ENCODE assay signal across 1 cellular context in the genomic region with DNA sequence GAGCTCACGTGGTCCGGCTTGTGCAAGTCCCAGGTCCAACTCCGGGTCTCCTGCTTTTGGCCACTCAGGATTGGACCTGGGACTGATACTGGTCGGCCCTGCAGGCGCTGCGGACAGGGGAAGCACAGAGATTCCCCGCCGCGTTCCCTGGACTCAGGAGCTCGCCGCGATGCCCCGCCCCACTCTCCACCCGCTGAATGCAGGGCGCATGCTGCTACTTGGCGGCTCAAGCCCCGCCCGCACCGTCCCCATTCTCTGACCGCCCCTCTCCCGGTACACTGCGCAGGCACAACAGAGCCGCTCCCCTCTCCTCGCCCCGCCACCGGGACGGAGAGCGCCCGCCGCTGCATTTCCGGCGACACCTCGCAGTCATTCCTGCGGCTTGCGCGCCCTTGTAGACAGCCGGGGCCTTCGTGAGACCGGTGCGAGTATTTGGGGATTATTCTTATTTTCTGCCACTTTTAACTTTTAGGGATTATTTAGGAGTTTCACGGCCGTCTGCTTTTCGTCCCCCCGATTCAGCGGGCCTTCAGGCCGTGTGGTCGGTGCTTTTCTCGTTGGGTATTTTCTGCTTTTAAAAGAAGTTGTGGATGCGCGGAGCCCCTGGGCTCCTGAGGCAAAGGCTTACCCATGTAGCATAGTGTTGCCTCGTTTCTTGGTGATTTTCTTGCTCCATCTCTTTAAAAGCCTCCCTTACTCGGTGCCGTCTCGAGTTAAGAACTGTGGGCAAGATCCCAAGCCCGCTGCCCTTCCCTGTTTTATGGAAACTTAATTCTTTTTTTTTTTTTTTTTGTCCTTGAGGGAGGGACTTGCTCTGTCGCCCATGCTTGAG.
TF ChIP-seq lines count a peak whose summit lies in the region.

A gene (plus strand): TSS at position 251 of the 832 bp plus-strand sequence. CDS start 1,544 bp downstream, outside the sequence.

TF ChIP-seq in H1, 55 proteins besides CTCF, POLR2A, EP300 and RAD21:
- TF ChIP-seq KDM4A (IDR thresholded peaks at IDR 0.05; ENCODE audit: low read depth, low read length, severe bottlenecking) (peak; percentile 46), GABPA (IDR thresholded peaks at IDR 0.05; ENCODE audit: borderline replicate concordance, insufficient read depth, low read length) (no peak), YY1 (IDR thresholded peaks at IDR 0.05; ENCODE audit: low read depth, low read length) (0 out of 2 replicates have a peak, but pooled peaks have one; percentile 63), CREB1 (IDR thresholded peaks at IDR 0.05) (peak; percentile 26; the same call in 1 of the 2 replicates), CEBPB (IDR thresholded peaks at IDR 0.05; ENCODE audit: low read depth, low read length) (peak; percentile 72), RXRA (IDR thresholded peaks at IDR 0.05; ENCODE audit: insufficient read depth, low read depth, low read length) (no peak), SIN3A (conservative IDR thresholded peaks at IDR 0.05 in 1 of 2, IDR thresholded peaks at IDR 0.05 in 1 of 2; ENCODE audit: low read depth in 1 of 2, low read length in 2 of 2) (peak; percentile 43 to 63; a peak in 1 of 4 replicates), CHD2 (IDR thresholded peaks at IDR 0.05; ENCODE audit: low read length) (no peak), SIX5 (IDR thresholded peaks at IDR 0.05; ENCODE audit: low read depth, low read length) (no peak), TAF7 (optimal IDR thresholded peaks at IDR 0.05; ENCODE audit: borderline replicate concordance, low read depth, low read length) (peak; percentile 55), TEAD4 (IDR thresholded peaks at IDR 0.05; ENCODE audit: low read depth, low read length) (no peak), CTBP2 (IDR thresholded peaks at IDR 0.05; ENCODE audit: borderline replicate concordance, insufficient read depth, insufficient read length, low read length) (peak; percentile 76), RBBP5 (IDR thresholded peaks at IDR 0.05; ENCODE audit: borderline replicate concordance, low read depth, low read length) (peak; percentile 79), SRF (IDR thresholded peaks at IDR 0.05; ENCODE audit: low read depth, low read length) (no peak), SIRT6 (IDR thresholded peaks at IDR 0.05; ENCODE audit: low read length) (no peak), EGR1 (IDR thresholded peaks at IDR 0.05; ENCODE audit: borderline replicate concordance, low read depth, low read length) (peak; percentile 65), SP1 (IDR thresholded peaks at IDR 0.05; ENCODE audit: low read depth, low read length) (peak; percentile 69), KDM5A (IDR thresholded peaks at IDR 0.05; ENCODE audit: low read length) (no peak), PHF8 (conservative IDR thresholded peaks at IDR 0.05; ENCODE audit: low read depth, low read length) (peak; percentile 70), JUND (IDR thresholded peaks at IDR 0.05; ENCODE audit: low read length) (peak; percentile 93), CHD1 (IDR thresholded peaks at IDR 0.05; ENCODE audit: low read depth, low read length) (no peak), EZH2 (IDR thresholded peaks at IDR 0.05; ENCODE audit: low read depth, low read length, severe bottlenecking) (no peak), SP2 (IDR thresholded peaks at IDR 0.05; ENCODE audit: low read length) (no peak), KDM1A (IDR thresholded peaks at IDR 0.05; ENCODE audit: borderline replicate concordance, low read length) (no peak), SUZ12 (IDR thresholded peaks at IDR 0.05; ENCODE audit: low read length) (no peak), POLR2AphosphoS5 (IDR thresholded peaks at IDR 0.05; ENCODE audit: low read depth, low read length) (peak; percentile 84), HDAC2 (IDR thresholded peaks at IDR 0.05; ENCODE audit: borderline replicate concordance in 1 of 2, low read depth in 2 of 2, low read length in 2 of 2) (no peak), TCF12 (IDR thresholded peaks at IDR 0.05; ENCODE audit: low read depth, low read length) (no peak), GTF2F1 (IDR thresholded peaks at IDR 0.05; ENCODE audit: borderline replicate concordance, low read depth, low read length) (no peak), RFX5 (IDR thresholded peaks at IDR 0.05; ENCODE audit: borderline replicate concordance, low read depth, low read length) (no peak), BCL11A (IDR thresholded peaks at IDR 0.05; ENCODE audit: low read depth in 2 of 2, low read length in 2 of 2) (no peak), JUN (IDR thresholded peaks at IDR 0.05; ENCODE audit: low read depth, low read length) (no peak), CBX5 (IDR thresholded peaks at IDR 0.05; ENCODE audit: low read depth, low read length) (no peak), FOSL1 (IDR thresholded peaks at IDR 0.05; ENCODE audit: insufficient read depth, low read depth, low read length) (no peak), BACH1 (IDR thresholded peaks at IDR 0.05; ENCODE audit: low read length) (0 out of 2 replicates have a peak, but pooled peaks have one; percentile 18), SAP30 (IDR thresholded peaks at IDR 0.05; ENCODE audit: insufficient read depth, insufficient replicate concordance, low read length) (peak; percentile 13), POU5F1 (IDR thresholded peaks at IDR 0.05; ENCODE audit: low read depth, low read length) (no peak), BRCA1 (IDR thresholded peaks at IDR 0.05; ENCODE audit: low read depth, low read length) (no peak), NRF1 (IDR thresholded peaks at IDR 0.05; ENCODE audit: low read depth, low read length) (peak; percentile 38; the same call in 1 of the 2 replicates), TAF1 (IDR thresholded peaks at IDR 0.05; ENCODE audit: low read depth, low read length) (peak; percentile 88), CBX8 (IDR thresholded peaks at IDR 0.05; ENCODE audit: borderline replicate concordance, low read depth, low read length) (no peak), HDAC6 (IDR thresholded peaks at IDR 0.05; ENCODE audit: low read depth, low read length) (no peak), RNF2 (IDR thresholded peaks at IDR 0.05; ENCODE audit: borderline replicate concordance, low read depth, low read length, missing control alignments, poor library complexity, severe bottlenecking) (no peak), MAFK (IDR thresholded peaks at IDR 0.05; ENCODE audit: low read depth, low read length) (no peak), NANOG (IDR thresholded peaks at IDR 0.05; ENCODE audit: insufficient read depth, low read depth, low read length, poor library complexity, severe bottlenecking) (no peak), ASH2L (IDR thresholded peaks at IDR 0.05; ENCODE audit: low read length) (peak; percentile 58), SP4 (IDR thresholded peaks at IDR 0.05; ENCODE audit: low read length) (no peak), TBP (IDR thresholded peaks at IDR 0.05; ENCODE audit: low read depth, low read length) (peak; percentile 75), ZNF274 (IDR thresholded peaks at IDR 0.05; ENCODE audit: borderline replicate concordance, extremely low read depth, low read length) (no peak)
- TF ChIP-seq, protein P1, sequence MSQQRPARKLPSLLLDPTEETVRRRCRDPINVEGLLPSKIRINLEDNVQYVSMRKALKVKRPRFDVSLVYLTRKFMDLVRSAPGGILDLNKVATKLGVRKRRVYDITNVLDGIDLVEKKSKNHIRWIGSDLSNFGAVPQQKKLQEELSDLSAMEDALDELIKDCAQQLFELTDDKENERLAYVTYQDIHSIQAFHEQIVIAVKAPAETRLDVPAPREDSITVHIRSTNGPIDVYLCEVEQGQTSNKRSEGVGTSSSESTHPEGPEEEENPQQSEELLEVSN (IDR thresholded peaks at IDR 0.05) = no peak; the same call in 1 of the 2 replicates
- TF ChIP-seq, protein P2, sequence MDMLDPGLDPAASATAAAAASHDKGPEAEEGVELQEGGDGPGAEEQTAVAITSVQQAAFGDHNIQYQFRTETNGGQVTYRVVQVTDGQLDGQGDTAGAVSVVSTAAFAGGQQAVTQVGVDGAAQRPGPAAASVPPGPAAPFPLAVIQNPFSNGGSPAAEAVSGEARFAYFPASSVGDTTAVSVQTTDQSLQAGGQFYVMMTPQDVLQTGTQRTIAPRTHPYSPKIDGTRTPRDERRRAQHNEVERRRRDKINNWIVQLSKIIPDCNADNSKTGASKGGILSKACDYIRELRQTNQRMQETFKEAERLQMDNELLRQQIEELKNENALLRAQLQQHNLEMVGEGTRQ (IDR thresholded peaks at IDR 0.05; ENCODE audit: low read length) = peak; percentile 76
- TF ChIP-seq, protein P3, sequence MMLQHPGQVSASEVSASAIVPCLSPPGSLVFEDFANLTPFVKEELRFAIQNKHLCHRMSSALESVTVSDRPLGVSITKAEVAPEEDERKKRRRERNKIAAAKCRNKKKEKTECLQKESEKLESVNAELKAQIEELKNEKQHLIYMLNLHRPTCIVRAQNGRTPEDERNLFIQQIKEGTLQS (IDR thresholded peaks at IDR 0.05; ENCODE audit: insufficient read depth, low read depth, low read length) = no peak
- TF ChIP-seq, protein P4, sequence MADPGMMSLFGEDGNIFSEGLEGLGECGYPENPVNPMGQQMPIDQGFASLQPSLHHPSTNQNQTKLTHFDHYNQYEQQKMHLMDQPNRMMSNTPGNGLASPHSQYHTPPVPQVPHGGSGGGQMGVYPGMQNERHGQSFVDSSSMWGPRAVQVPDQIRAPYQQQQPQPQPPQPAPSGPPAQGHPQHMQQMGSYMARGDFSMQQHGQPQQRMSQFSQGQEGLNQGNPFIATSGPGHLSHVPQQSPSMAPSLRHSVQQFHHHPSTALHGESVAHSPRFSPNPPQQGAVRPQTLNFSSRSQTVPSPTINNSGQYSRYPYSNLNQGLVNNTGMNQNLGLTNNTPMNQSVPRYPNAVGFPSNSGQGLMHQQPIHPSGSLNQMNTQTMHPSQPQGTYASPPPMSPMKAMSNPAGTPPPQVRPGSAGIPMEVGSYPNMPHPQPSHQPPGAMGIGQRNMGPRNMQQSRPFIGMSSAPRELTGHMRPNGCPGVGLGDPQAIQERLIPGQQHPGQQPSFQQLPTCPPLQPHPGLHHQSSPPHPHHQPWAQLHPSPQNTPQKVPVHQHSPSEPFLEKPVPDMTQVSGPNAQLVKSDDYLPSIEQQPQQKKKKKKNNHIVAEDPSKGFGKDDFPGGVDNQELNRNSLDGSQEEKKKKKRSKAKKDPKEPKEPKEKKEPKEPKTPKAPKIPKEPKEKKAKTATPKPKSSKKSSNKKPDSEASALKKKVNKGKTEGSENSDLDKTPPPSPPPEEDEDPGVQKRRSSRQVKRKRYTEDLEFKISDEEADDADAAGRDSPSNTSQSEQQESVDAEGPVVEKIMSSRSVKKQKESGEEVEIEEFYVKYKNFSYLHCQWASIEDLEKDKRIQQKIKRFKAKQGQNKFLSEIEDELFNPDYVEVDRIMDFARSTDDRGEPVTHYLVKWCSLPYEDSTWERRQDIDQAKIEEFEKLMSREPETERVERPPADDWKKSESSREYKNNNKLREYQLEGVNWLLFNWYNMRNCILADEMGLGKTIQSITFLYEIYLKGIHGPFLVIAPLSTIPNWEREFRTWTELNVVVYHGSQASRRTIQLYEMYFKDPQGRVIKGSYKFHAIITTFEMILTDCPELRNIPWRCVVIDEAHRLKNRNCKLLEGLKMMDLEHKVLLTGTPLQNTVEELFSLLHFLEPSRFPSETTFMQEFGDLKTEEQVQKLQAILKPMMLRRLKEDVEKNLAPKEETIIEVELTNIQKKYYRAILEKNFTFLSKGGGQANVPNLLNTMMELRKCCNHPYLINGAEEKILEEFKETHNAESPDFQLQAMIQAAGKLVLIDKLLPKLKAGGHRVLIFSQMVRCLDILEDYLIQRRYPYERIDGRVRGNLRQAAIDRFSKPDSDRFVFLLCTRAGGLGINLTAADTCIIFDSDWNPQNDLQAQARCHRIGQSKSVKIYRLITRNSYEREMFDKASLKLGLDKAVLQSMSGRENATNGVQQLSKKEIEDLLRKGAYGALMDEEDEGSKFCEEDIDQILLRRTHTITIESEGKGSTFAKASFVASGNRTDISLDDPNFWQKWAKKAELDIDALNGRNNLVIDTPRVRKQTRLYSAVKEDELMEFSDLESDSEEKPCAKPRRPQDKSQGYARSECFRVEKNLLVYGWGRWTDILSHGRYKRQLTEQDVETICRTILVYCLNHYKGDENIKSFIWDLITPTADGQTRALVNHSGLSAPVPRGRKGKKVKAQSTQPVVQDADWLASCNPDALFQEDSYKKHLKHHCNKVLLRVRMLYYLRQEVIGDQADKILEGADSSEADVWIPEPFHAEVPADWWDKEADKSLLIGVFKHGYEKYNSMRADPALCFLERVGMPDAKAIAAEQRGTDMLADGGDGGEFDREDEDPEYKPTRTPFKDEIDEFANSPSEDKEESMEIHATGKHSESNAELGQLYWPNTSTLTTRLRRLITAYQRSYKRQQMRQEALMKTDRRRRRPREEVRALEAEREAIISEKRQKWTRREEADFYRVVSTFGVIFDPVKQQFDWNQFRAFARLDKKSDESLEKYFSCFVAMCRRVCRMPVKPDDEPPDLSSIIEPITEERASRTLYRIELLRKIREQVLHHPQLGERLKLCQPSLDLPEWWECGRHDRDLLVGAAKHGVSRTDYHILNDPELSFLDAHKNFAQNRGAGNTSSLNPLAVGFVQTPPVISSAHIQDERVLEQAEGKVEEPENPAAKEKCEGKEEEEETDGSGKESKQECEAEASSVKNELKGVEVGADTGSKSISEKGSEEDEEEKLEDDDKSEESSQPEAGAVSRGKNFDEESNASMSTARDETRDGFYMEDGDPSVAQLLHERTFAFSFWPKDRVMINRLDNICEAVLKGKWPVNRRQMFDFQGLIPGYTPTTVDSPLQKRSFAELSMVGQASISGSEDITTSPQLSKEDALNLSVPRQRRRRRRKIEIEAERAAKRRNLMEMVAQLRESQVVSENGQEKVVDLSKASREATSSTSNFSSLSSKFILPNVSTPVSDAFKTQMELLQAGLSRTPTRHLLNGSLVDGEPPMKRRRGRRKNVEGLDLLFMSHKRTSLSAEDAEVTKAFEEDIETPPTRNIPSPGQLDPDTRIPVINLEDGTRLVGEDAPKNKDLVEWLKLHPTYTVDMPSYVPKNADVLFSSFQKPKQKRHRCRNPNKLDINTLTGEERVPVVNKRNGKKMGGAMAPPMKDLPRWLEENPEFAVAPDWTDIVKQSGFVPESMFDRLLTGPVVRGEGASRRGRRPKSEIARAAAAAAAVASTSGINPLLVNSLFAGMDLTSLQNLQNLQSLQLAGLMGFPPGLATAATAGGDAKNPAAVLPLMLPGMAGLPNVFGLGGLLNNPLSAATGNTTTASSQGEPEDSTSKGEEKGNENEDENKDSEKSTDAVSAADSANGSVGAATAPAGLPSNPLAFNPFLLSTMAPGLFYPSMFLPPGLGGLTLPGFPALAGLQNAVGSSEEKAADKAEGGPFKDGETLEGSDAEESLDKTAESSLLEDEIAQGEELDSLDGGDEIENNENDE (IDR thresholded peaks at IDR 0.05; ENCODE audit: insufficient replicate concordance, low read length) = no peak
- TF ChIP-seq, protein P5, sequence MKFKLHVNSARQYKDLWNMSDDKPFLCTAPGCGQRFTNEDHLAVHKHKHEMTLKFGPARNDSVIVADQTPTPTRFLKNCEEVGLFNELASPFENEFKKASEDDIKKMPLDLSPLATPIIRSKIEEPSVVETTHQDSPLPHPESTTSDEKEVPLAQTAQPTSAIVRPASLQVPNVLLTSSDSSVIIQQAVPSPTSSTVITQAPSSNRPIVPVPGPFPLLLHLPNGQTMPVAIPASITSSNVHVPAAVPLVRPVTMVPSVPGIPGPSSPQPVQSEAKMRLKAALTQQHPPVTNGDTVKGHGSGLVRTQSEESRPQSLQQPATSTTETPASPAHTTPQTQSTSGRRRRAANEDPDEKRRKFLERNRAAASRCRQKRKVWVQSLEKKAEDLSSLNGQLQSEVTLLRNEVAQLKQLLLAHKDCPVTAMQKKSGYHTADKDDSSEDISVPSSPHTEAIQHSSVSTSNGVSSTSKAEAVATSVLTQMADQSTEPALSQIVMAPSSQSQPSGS (IDR thresholded peaks at IDR 0.05; ENCODE audit: low read length) = 0 out of 2 replicates have a peak, but pooled peaks have one; percentile 22
- TF ChIP-seq, protein P6, sequence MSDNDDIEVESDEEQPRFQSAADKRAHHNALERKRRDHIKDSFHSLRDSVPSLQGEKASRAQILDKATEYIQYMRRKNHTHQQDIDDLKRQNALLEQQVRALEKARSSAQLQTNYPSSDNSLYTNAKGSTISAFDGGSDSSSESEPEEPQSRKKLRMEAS (IDR thresholded peaks at IDR 0.05) = peak; percentile 84
